In the genomic region with DNA sequence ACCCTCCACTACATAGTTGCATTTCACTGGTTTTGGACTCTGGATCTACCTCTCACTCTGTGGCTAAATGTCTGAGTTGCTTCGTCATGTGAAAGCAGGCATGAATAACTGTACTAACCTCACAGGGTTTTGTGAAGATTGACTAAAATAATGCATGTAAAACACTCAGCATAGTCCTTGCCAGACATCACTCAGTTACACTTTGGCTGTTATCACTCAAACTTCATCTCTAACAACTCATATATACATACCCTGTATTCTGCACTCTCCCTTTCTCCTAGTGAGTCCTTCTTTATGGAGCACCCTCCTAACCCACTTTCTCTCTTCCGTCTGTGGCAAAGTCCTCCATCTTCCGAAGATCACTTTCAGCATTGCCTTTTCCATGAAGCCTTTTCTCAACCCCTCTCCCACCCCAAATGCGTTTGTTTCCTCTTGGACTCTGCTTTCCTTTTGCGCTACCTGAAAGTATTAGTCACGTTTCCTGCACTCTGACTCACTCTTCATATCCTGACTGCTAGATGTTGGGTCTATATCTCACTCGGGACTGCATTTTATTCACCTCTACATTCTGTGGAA, we compare ENCODE assay signal across 9 cellular contexts.
A peak's percentile ranks its signal among the peaks of the same experiment; 100 is the strongest.
DNase-seq lines count a peak whose midpoint lies in the region; ATAC-seq lines count a peak whose summit lies in the region.
"Had no signal": no experiment of that assay in that cellular context is flagged by ENCODE, and none has a peak within 500 bp of the region (broad histone marks: within the 10 kb centered on the region; RNA-seq: fewer than 3 reads in every experiment).

No MANE protein-coding gene starts in this region.

- peak overlapping the region; percentile 89 for H3K4me3 ChIP-seq in CD4-positive, CD25-positive, alpha-beta regulatory T cell (ENCODE audit: low read depth, low read length)
- H3K4me3 ChIP-seq: cardiac muscle cell had no signal

- H3K36me3 ChIP-seq in CD4-positive, CD25-positive, alpha-beta regulatory T cell (ENCODE audit: control insufficient read depth, insufficient read depth, low read length): no peaks in the 10 kb centered on the region
- H3K36me3 ChIP-seq: cardiac muscle cell had no signal

- H3K9me3 Mint-ChIP-seq in CD4-positive, CD25-positive, alpha-beta regulatory T cell: no peaks in the 10 kb centered on the region
- no peaks in the 10 kb centered on the region for H3K9me3 Mint-ChIP-seq in activated naive CD4-positive, alpha-beta T cell treated with anti-CD3 and anti-CD28 coated beads, Interleukin-2, amount 10 ng/mL, durations not matched to agents 7 days and 5 days

- H3K4me1 Mint-ChIP-seq in CD4-positive, CD25-positive, alpha-beta regulatory T cell: peaks cover 21 to 47% (median 39%) of the 10 kb centered on the region in 4 donors
- H3K4me1 Mint-ChIP-seq in activated naive CD4-positive, alpha-beta T cell treated with anti-CD3 and anti-CD28 coated beads, Interleukin-2, amount 10 ng/mL, durations not matched to agents 7 days and 5 days: peaks cover 41% of the 10 kb centered on the region

- no peak overlapping the region for H3K4me3 Mint-ChIP-seq in CD4-positive, CD25-positive, alpha-beta regulatory T cell
- no peak overlapping the region for H3K4me3 Mint-ChIP-seq in activated naive CD4-positive, alpha-beta T cell treated with anti-CD3 and anti-CD28 coated beads, Interleukin-2, amount 10 ng/mL, durations not matched to agents 7 days and 5 days

- H3K36me3 Mint-ChIP-seq in CD4-positive, CD25-positive, alpha-beta regulatory T cell: no peaks in the 10 kb centered on the region
- H3K36me3 Mint-ChIP-seq in activated naive CD4-positive, alpha-beta T cell treated with anti-CD3 and anti-CD28 coated beads, Interleukin-2, amount 10 ng/mL, durations not matched to agents 7 days and 5 days: peaks cover 25% of the 10 kb centered on the region

- DNase-seq in CD4-positive, CD25-positive, alpha-beta regulatory T cell: peak; percentile 11 to 79 (median 24)
- DNase-seq in activated naive CD4-positive, alpha-beta T cell treated with anti-CD3 and anti-CD28 coated beads, Interleukin-2, amount 10 ng/mL, durations not matched to agents 7 days and 5 days: peak; percentile 55
- peak in 2 of 3 experiments; percentile 19 to 22 for DNase-seq in stimulated activated CD4-positive, alpha-beta T cell treated with anti-CD3 and anti-CD28 coated beads, TNF-alpha, amount 100 ng/mL, for 4 hours (ENCODE audit: low read depth in 3 of 3)
- DNase-seq in NCI-H2107 (lab: John Stamatoyannopoulos, UW) (no peak), Right ventricle myocardium inferior (ENCODE audit: missing footprints) (no peak)

- H3K9me3 ChIP-seq in CD4-positive, CD25-positive, alpha-beta regulatory T cell (ENCODE audit: control insufficient read depth in 2 of 2, low read length in 2 of 2): no peaks in the 10 kb centered on the region

- peaks cover 70% of the 10 kb centered on the region for H3K4me1 ChIP-seq in CD4-positive, CD25-positive, alpha-beta regulatory T cell (ENCODE audit: control insufficient read depth, insufficient read depth, low read length, poor library complexity, severe bottlenecking)

- intact Hi-C loops in Right ventricle myocardium inferior (cut with DNase I): no loop called here

- no peaks in the 10 kb centered on the region for H3K27me3 ChIP-seq in CD4-positive, CD25-positive, alpha-beta regulatory T cell (ENCODE audit: control insufficient read depth, insufficient read depth, low read length)
- H3K27me3 ChIP-seq: cardiac muscle cell had no signal

- H3K27ac Mint-ChIP-seq in CD4-positive, CD25-positive, alpha-beta regulatory T cell: no peak overlapping the region
- H3K27ac Mint-ChIP-seq in activated naive CD4-positive, alpha-beta T cell treated with anti-CD3 and anti-CD28 coated beads, Interleukin-2, amount 10 ng/mL, durations not matched to agents 7 days and 5 days: no peak overlapping the region

- H3K27me3 Mint-ChIP-seq in CD4-positive, CD25-positive, alpha-beta regulatory T cell: no peaks in the 10 kb centered on the region
- H3K27me3 Mint-ChIP-seq in activated naive CD4-positive, alpha-beta T cell treated with anti-CD3 and anti-CD28 coated beads, Interleukin-2, amount 10 ng/mL, durations not matched to agents 7 days and 5 days: no peaks in the 10 kb centered on the region

- CTCF ChIA-PET in activated naive CD4-positive, alpha-beta T cell treated with anti-CD3 and anti-CD28 coated beads, Interleukin-2, amount 10 ng/mL, durations not matched to agents 7 days and 5 days (lab: Charles Lee): interaction anchor here (1.4 kb wide), 1 partner anchor 11 kb away, joined by 4 read pairs; no protein-coding TSS in a partner anchor

- H3K27ac ChIP-seq in CD4-positive, CD25-positive, alpha-beta regulatory T cell (ENCODE audit: insufficient read depth, low read length, poor library complexity, severe bottlenecking): peak overlapping the region; percentile 34
- H3K27ac ChIP-seq: cardiac muscle cell had no signal

- ATAC-seq in CD4-positive, CD25-positive, alpha-beta regulatory T cell (ENCODE audit: low read depth in 2 of 2): peak; percentile 83 to 85
- ATAC-seq in GM19452 (IDR thresholded peaks at IDR 0.05; ENCODE audit: unreplicated experiment) (peak; percentile 65), HG03457 (IDR thresholded peaks at IDR 0.05; ENCODE audit: unreplicated experiment) (peak; percentile 38), GM19328 (IDR thresholded peaks at IDR 0.05; ENCODE audit: unreplicated experiment) (no peak), Right ventricle myocardium inferior (no peak)

Comparison
In these comparisons a context has a peak if more than half of its experiments do, and no peak if none do; other contexts are left out.
1. ATAC-seq: peak in CD4-positive, CD25-positive, alpha-beta regulatory T cell (2 of 2), GM19452 (single experiment) and HG03457 (single experiment); none in GM19328 (single experiment) and Right ventricle myocardium inferior (single experiment).
2. DNase-seq: peak in CD4-positive, CD25-positive, alpha-beta regulatory T cell (3 of 3), activated naive CD4-positive, alpha-beta T cell treated with anti-CD3 and anti-CD28 coated beads, Interleukin-2, amount 10 ng/mL, durations not matched to agents 7 days and 5 days (single experiment) and stimulated activated CD4-positive, alpha-beta T cell treated with anti-CD3 and anti-CD28 coated beads, TNF-alpha, amount 100 ng/mL, for 4 hours (2 of 3); none in NCI-H2107 (single experiment) and Right ventricle myocardium inferior (single experiment).